14 cellular contexts compared by ENCODE assay signal in the genomic region with DNA sequence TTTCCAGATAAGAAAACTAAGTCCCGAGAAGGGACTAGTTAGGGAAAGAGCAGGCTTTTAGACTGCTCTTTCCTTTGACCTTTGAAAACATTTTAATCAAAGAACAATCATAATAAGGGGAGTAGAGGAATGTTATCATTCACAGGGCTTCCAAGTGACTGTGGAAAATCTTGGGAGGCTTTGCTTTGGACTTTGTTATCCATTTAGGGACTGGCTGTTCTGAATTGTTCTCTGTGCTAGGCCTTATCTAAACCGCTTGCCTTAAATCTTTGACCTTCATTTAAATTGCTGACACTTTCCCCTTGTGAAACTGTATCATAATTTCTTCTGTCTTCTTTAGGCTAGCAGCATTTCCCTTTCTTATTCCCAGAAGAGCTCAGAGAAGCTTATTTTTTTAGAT.
"Had no signal": no experiment of that assay in that cellular context is flagged by ENCODE, and none has a peak within 500 bp of the region (broad histone marks: within the 10 kb centered on the region; RNA-seq: fewer than 3 reads in every experiment).

No MANE protein-coding gene starts in this region.

- DNase-seq: activated CD4-positive, alpha-beta T cell treated with anti-CD3 and anti-CD28 coated beads, Interleukin-2, amount 10 ng/mL, durations not matched to agents 7 days and 5 days; activated CD4-positive, CD25-positive, alpha-beta regulatory T cell; activated effector memory CD4-positive, alpha-beta T cell treated with Interleukin-2 at 50 U/mL for 16 hours; aorta; effector CD4-positive, alpha-beta T cell; hypothalamus; mucosa of descending colon; SHP77 treated with DMSO at 0.1 percent for 48 hours; stimulated activated CD4-positive, alpha-beta T cell treated with anti-CD3 and anti-CD28 coated beads, Interleukin-15, amount 100 ng/mL, for 24 hours; stimulated activated CD4-positive, alpha-beta T cell treated with anti-CD3 and anti-CD28 coated beads, Interleukin-4, amount 100 ng/mL, for 24 hours; stimulated activated naive CD8-positive, alpha-beta T cell treated with anti-CD3 and anti-CD28 coated beads, Interleukin-15, amount 100 ng/mL, for 72 hours; T-helper 17 cell; tibial artery had no signal

- H3K36me3 ChIP-seq: tibial artery had no signal

- H3K9me3 ChIP-seq: mucosa of descending colon, tibial artery had no signal

- H3K27ac ChIP-seq: tibial artery had no signal

- H3K27me3 ChIP-seq: tibial artery had no signal

- H3K4me3 ChIP-seq: mucosa of descending colon, tibial artery had no signal

- ATAC-seq: activated naive CD4-positive, alpha-beta T cell treated with anti-CD3 and anti-CD28 coated beads, Interleukin-2, amount 50 U/mL, for 72 hours; mucosa of descending colon; stimulated activated naive CD8-positive, alpha-beta T cell treated with anti-CD3 and anti-CD28 coated beads, Interleukin-15, amount 100 ng/mL, for 72 hours; T-helper 17 cell had no signal
